ENCODE assay signal across 7 cellular contexts in genomic region chr6:27893059-27893835, GRCh38. TPM values are rescaled to one million over a fixed set of nuclear protein-coding genes. Genes with fewer than 3 reads are reported as not detected.
DNase-seq lines count a peak whose midpoint lies in the region; ATAC-seq and TF ChIP-seq lines count a peak whose summit lies in the region.

No MANE protein-coding gene starts in this region.

- H3K4me3 ChIP-seq in body of pancreas (peak overlapping the region in 1 of 2 donors; percentile 5), iPS-15b (ENCODE audit: low read depth, low read length) (peak overlapping the region; percentile 93), skeletal muscle satellite cell (ENCODE audit: low read length) (peak overlapping the region; percentile 99)

- H3K36me3 ChIP-seq in body of pancreas (replicated peaks in 1 of 2; ENCODE audit: insufficient read depth in 1 of 2, low read depth in 2 of 2) (no peaks in the 10 kb centered on the region), iPS-15b (ENCODE audit: control insufficient read depth, insufficient read depth, low read length) (no peaks in the 10 kb centered on the region), skeletal muscle satellite cell (ENCODE audit: insufficient read depth, low read length) (no peaks in the 10 kb centered on the region)

- H3K27me3 ChIP-seq in body of pancreas, result peaks cover 0 to 5% of the 10 kb centered on the region in 2 donors
- no peaks in the 10 kb centered on the region for H3K27me3 ChIP-seq in iPS-15b (ENCODE audit: control insufficient read depth, insufficient read depth, low read length)
- no peaks in the 10 kb centered on the region for H3K27me3 ChIP-seq in skeletal muscle satellite cell (ENCODE audit: control insufficient read depth, insufficient read depth, low read length)

- WGBS in body of pancreas, 2 donors, result 1 to 2% methylated on average over 33 to 41 of the region's 41 CpGs

- peak overlapping the region in 3 of 4 donors; percentile 25 to 61 (median 48) for H3K27ac ChIP-seq in body of pancreas

- peak; percentile 44 for ATAC-seq in GM18508 (IDR thresholded peaks at IDR 0.05; ENCODE audit: insufficient read depth, unreplicated experiment)
- ATAC-seq in HG02981 (IDR thresholded peaks at IDR 0.05; ENCODE audit: unreplicated experiment), result peak; percentile 49
- peak; percentile 86 for ATAC-seq in body of pancreas

- peak overlapping the region; percentile 100 for H3K4me2 ChIP-seq in skeletal muscle satellite cell (ENCODE audit: low read length)

- no peak for TF ChIP-seq CTCF in body of pancreas (IDR thresholded peaks at IDR 0.05)

- intact Hi-C loops in body of pancreas (cut with DNase I), result loop anchor here (10.0 kb wide), 1 partner anchor 118 kb away; no protein-coding TSS in a partner anchor

- H3K9me3 ChIP-seq in body of pancreas, result no peaks in the 10 kb centered on the region
- no peaks in the 10 kb centered on the region for H3K9me3 ChIP-seq in iPS-15b (ENCODE audit: control insufficient read depth, insufficient read depth, low read length)
- H3K9me3 ChIP-seq in skeletal muscle satellite cell (replicated peaks; ENCODE audit: low read length), result no peaks in the 10 kb centered on the region

- DNase-seq in NCI-H2029 treated with DMSO at 0.1 percent for 48 hours (lab: John Stamatoyannopoulos, UW) (peak; percentile 98), T1000 (lab: John Stamatoyannopoulos, UW) (peak; percentile 77), body of pancreas (peak; percentile 79 to 91 (median 80))

- H3K4me1 ChIP-seq in body of pancreas (peaks cover 38% of the 10 kb centered on the region), iPS-15b (ENCODE audit: control insufficient read depth, insufficient read depth, low read length) (peaks cover 15% of the 10 kb centered on the region), skeletal muscle satellite cell (ENCODE audit: control insufficient read depth, insufficient read depth, low read length) (peaks cover 8% of the 10 kb centered on the region)

- H3K9ac ChIP-seq in iPS-15b (ENCODE audit: low read depth, low read length) (peak overlapping the region; percentile 99), skeletal muscle satellite cell (ENCODE audit: low read depth, low read length) (peak overlapping the region; percentile 97)

- peak in 2 of 3 donors; percentile 91 to 93 for TF ChIP-seq POLR2A in body of pancreas (IDR thresholded peaks at IDR 0.05)

RNA-seq across cellular contexts. Expression of gene OR2B2, which starts 18.9 kb away (rescaled TPM):
- not detected for total RNA-seq in body of pancreas
- total RNA-seq in skeletal muscle satellite cell (2012; rRNA removed), result not detected in 2 replicates
